ENCODE assay signal across 24 cellular contexts in genomic region chr6:105330364-105330763, GRCh38.
"Had no signal": no experiment of that assay in that cellular context is flagged by ENCODE, and none has a peak within 500 bp of the region (broad histone marks: within the 10 kb centered on the region; RNA-seq: fewer than 3 reads in every experiment).

No MANE protein-coding gene starts in this region.

- H3K9me3 Mint-ChIP-seq: memory B cell; stimulated activated naive B cell treated with anti-CD40 and anti-IgM and Interleukin-4, amounts not matched to agents 10 μg/mL and 1 μg/mL and 100 μg/mL, for 72 hours; stimulated activated naive CD8-positive, alpha-beta T cell treated with anti-CD3 and anti-CD28 coated beads, Interleukin-15, amount 100 ng/mL, for 72 hours had no signal

- ATAC-seq: gastroesophageal sphincter; left lobe of liver; lower lobe of right lung; right lobe of liver; stimulated activated naive CD8-positive, alpha-beta T cell treated with anti-CD3 and anti-CD28 coated beads, Interleukin-15, amount 100 ng/mL, for 72 hours had no signal

- H3K27me3 ChIP-seq: brain microvascular endothelial cell, colonic mucosa, esophagus muscularis mucosa, gastroesophageal sphincter, neutrophil, right lobe of liver, spleen, testis, tibial nerve had no signal

- H3K4me3 Mint-ChIP-seq: memory B cell; naive B cell; stimulated activated naive B cell treated with anti-CD40 and anti-IgM and Interleukin-4, amounts not matched to agents 10 μg/mL and 1 μg/mL and 100 μg/mL, for 72 hours; stimulated activated naive CD8-positive, alpha-beta T cell treated with anti-CD3 and anti-CD28 coated beads, Interleukin-15, amount 100 ng/mL, for 72 hours had no signal

- H3K4me1 Mint-ChIP-seq: memory B cell; naive B cell; stimulated activated naive CD8-positive, alpha-beta T cell treated with anti-CD3 and anti-CD28 coated beads, Interleukin-15, amount 100 ng/mL, for 72 hours had no signal

- H3K27me3 Mint-ChIP-seq: memory B cell; naive B cell; stimulated activated naive B cell treated with anti-CD40 and anti-IgM and Interleukin-4, amounts not matched to agents 10 μg/mL and 1 μg/mL and 100 μg/mL, for 72 hours; stimulated activated naive CD8-positive, alpha-beta T cell treated with anti-CD3 and anti-CD28 coated beads, Interleukin-15, amount 100 ng/mL, for 72 hours had no signal

- H3K9me3 ChIP-seq: colonic mucosa, esophagus muscularis mucosa, gastroesophageal sphincter, lower lobe of right lung, neutrophil, right lobe of liver, spleen, testis, tibial nerve had no signal

- H3K27ac ChIP-seq: brain microvascular endothelial cell, colonic mucosa, epithelial cell of prostate, esophagus muscularis mucosa, gastroesophageal sphincter, lower lobe of right lung, neutrophil, right lobe of liver, spleen, testis, tibial nerve had no signal

- H3K36me3 ChIP-seq: brain microvascular endothelial cell had no signal

- H3K4me1 ChIP-seq: colonic mucosa, lower lobe of right lung, right lobe of liver, spleen, testis had no signal

- H3K27ac Mint-ChIP-seq: memory B cell; naive B cell; stimulated activated naive B cell treated with anti-CD40 and anti-IgM and Interleukin-4, amounts not matched to agents 10 μg/mL and 1 μg/mL and 100 μg/mL, for 72 hours; stimulated activated naive CD8-positive, alpha-beta T cell treated with anti-CD3 and anti-CD28 coated beads, Interleukin-15, amount 100 ng/mL, for 72 hours had no signal

- DNase-seq: brain microvascular endothelial cell; caudate nucleus; colonic mucosa; dermis blood vessel endothelial cell; effector CD4-positive, alpha-beta T cell; hippocampal formation; lower lobe of right lung; midbrain; naive B cell; right lobe of liver; spleen; stimulated activated CD4-positive, alpha-beta T cell treated with anti-CD3 and anti-CD28 coated beads, Interleukin-15, amount 100 ng/mL, for 24 hours; stimulated activated CD4-positive, alpha-beta T cell treated with anti-CD3 and anti-CD28 coated beads, Interleukin-1b, Interleukin-23, amount 100 ng/mL, for 48 hours; stimulated activated CD4-positive, alpha-beta T cell treated with anti-CD3 and anti-CD28 coated beads, Interleukin-4, amount 100 ng/mL, for 24 hours; stimulated activated naive B cell treated with anti-CD40 and anti-IgM and Interleukin-4, amounts not matched to agents 10 μg/mL and 1 μg/mL and 100 μg/mL, for 72 hours; stimulated activated naive CD8-positive, alpha-beta T cell treated with anti-CD3 and anti-CD28 coated beads, Interleukin-15, amount 100 ng/mL, for 72 hours; testis had no signal

- H3K4me3 ChIP-seq: colonic mucosa, esophagus muscularis mucosa, gastroesophageal sphincter, lower lobe of right lung, right lobe of liver, spleen, testis, tibial nerve had no signal
